In genomic region chr12:52582971-52583456, GRCh38 we compare ENCODE assay signal across 8 cellular contexts. TPM values are rescaled to one million over a fixed set of nuclear protein-coding genes. Genes with fewer than 3 reads are reported as not detected.
DNase-seq lines count a peak whose midpoint lies in the region; ATAC-seq and TF ChIP-seq lines count a peak whose summit lies in the region.

No MANE protein-coding gene starts in this region.

- no peaks in the 10 kb centered on the region for H3K9me3 ChIP-seq in WERI-Rb-1 (ENCODE audit: severe bottlenecking)
- H3K9me3 ChIP-seq in breast epithelium: no peaks in the 10 kb centered on the region

- no peaks in the 10 kb centered on the region for H3K9me3 Mint-ChIP-seq in immature natural killer cell

- peak overlapping the region in 1 of 5 donors; percentile 25 for H3K4me3 Mint-ChIP-seq in immature natural killer cell

- H3K36me3 ChIP-seq in WERI-Rb-1 (no peaks in the 10 kb centered on the region), breast epithelium (no peaks in the 10 kb centered on the region)

- peaks cover 96% of the 10 kb centered on the region for H3K27me3 ChIP-seq in WERI-Rb-1 (ENCODE audit: insufficient read depth, low read depth, severe bottlenecking)
- H3K27me3 ChIP-seq in breast epithelium: no peaks in the 10 kb centered on the region

- DNase-seq in NK-92 treated with Interleukin-12 subunit alpha and Interleukin-12 subunit beta, amount 100 ng/mL, for 24 hours (lab: John Stamatoyannopoulos, UW): peak; percentile 26
- DNase-seq in NK-92 (lab: John Stamatoyannopoulos, UW; ENCODE audit: unreplicated experiment): no peak
- peak; percentile 57 for DNase-seq in NCI-H2029 (lab: John Stamatoyannopoulos, UW)
- DNase-seq in WERI-Rb-1: peak; percentile 24
- DNase-seq in breast epithelium (ENCODE audit: low spot score in 2 of 2): peak; percentile 68 to 75
- DNase-seq in immature natural killer cell: peak; percentile 69 to 76 (median 75)
- peak; percentile 67 for DNase-seq in stimulated activated CD4-positive, alpha-beta T cell treated with anti-CD3 and anti-CD28 coated beads, Interleukin-15, amount 100 ng/mL, for 24 hours

- TF ChIP-seq POLR2A in breast epithelium (IDR thresholded peaks at IDR 0.05): no peak

- peaks cover 0 to 10% (median 3%) of the 10 kb centered on the region in 3 donors for H3K27me3 Mint-ChIP-seq in immature natural killer cell (ENCODE audit: low read depth in 3 of 3)

- peak overlapping the region in 5 of 6 donors; percentile 21 to 98 (median 90) for H3K27ac Mint-ChIP-seq in immature natural killer cell

- H3K27ac ChIP-seq in WERI-Rb-1: no peak overlapping the region
- peak overlapping the region; percentile 52 to 53 for H3K27ac ChIP-seq in breast epithelium

- H3K4me1 Mint-ChIP-seq in immature natural killer cell: peaks cover 37 to 54% of the 10 kb centered on the region in 2 donors

- no peaks in the 10 kb centered on the region for H3K4me1 ChIP-seq in breast epithelium

- no peak overlapping the region for H3K4me3 ChIP-seq in WERI-Rb-1 (ENCODE audit: low read depth, low read length)
- no peak overlapping the region for H3K4me3 ChIP-seq in breast epithelium

- TF ChIP-seq CTCF in WERI-Rb-1 (IDR thresholded peaks at IDR 0.05; ENCODE audit: low read depth, low read length): peak; percentile 63
- TF ChIP-seq CTCF in breast epithelium (IDR thresholded peaks at IDR 0.05): peak; percentile 76 to 83 (median 82)

- H3K36me3 Mint-ChIP-seq in immature natural killer cell: peaks cover 0 to 7% (median 4%) of the 10 kb centered on the region in 3 donors

- no peak for ATAC-seq in HG03135 (IDR thresholded peaks at IDR 0.05; ENCODE audit: unreplicated experiment)

- intact Hi-C loops in breast epithelium (cut with DNase I; ENCODE audit: low total_unique reads): loop anchor here (5.0 kb wide), 1 partner anchor 294 kb away; no protein-coding TSS in a partner anchor

RNA-seq across cellular contexts. Expression of gene KRT74, which starts 9.4 kb away (rescaled TPM):
- not detected for total RNA-seq in breast epithelium
- polyA plus RNA-seq in immature natural killer cell: not detected

RNA-seq across cellular contexts. Expression of gene KRT72, which starts 18.2 kb away (rescaled TPM):
- total RNA-seq in breast epithelium: not detected
- polyA plus RNA-seq in immature natural killer cell: under 1 TPM in 2 of 3 donors, not detected in 1; 0.34 to 0.93 TPM

RNA-seq across cellular contexts. Expression of gene KRT71, which starts 30.1 kb away (rescaled TPM):
- under 1 TPM in 1 of 3 donors, not detected in 2; 0.16 TPM for total RNA-seq in breast epithelium
- polyA plus RNA-seq in immature natural killer cell: not detected

RNA-seq across cellular contexts. Expression of gene KRT73, which starts 35.3 kb away (rescaled TPM):
- not detected for total RNA-seq in breast epithelium
- 1 to 10 TPM in 1 of 3 donors, under 1 TPM in 1, not detected in 1; 0.82 to 3.3 TPM for polyA plus RNA-seq in immature natural killer cell
